In the genomic region with DNA sequence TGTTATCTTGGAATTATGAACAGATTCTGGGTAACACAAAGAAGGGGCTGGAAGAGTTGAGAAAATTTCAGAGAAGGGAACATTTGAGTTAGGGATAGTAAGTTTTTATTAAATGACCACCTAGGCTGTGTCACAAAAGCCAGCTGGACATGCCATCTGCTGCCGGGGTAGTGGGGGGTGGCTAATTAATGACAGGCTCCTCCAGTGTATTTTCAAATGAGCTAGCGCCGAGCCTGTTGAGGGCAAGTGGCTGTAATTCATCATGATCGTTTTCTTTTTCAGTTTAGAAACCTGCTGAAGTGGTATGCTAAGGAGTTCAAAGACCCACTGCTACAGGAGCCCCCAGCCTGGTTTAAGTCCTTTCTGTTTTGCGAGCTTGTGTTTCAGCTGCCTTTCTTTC, we compare ENCODE assay signal across 25 cellular contexts. TPM values are rescaled to one million over a fixed set of nuclear protein-coding genes. Genes with fewer than 3 reads are reported as not detected.
DNase-seq lines count a peak whose midpoint lies in the region; ATAC-seq, FAIRE-seq and TF ChIP-seq lines count a peak whose summit lies in the region.
"Had no signal": no experiment of that assay in that cellular context is flagged by ENCODE, and none has a peak within 500 bp of the region (broad histone marks: within the 10 kb centered on the region; RNA-seq: fewer than 3 reads in every experiment).

No MANE protein-coding gene starts in this region.

- WGBS in A549 (ENCODE audit: missing lambda C conversion rate), result 90% methylated on average over 5 of the region's 5 CpGs

- TF ChIP-seq RAD21 in A549 (conservative IDR thresholded peaks at IDR 0.05 in 1 of 2, IDR thresholded peaks at IDR 0.05 in 1 of 2), result no peak

- no peak for ATAC-seq in A549
- ATAC-seq in GM19455 (IDR thresholded peaks at IDR 0.05; ENCODE audit: unreplicated experiment), result no peak
- ATAC-seq: activated CD4-positive, CD25-positive, alpha-beta regulatory T cell treated with anti-CD3 and anti-CD28 coated beads, Interleukin-2, amount 50 U/mL, for 24 hours; activated naive CD8-positive, alpha-beta T cell treated with anti-CD3 and anti-CD28 coated beads, Interleukin-2, amount 50 U/mL, for 24 hours; CD8-positive, alpha-beta T cell; gastroesophageal sphincter; Panc1 had no signal

- H3K9ac ChIP-seq in Loucy (ENCODE audit: low read depth, low read length, poor library complexity, severe bottlenecking), result peak overlapping the region; percentile 37

- no peaks in the 10 kb centered on the region for H3K27me3 ChIP-seq in Loucy (ENCODE audit: insufficient read depth, low read length, poor library complexity, severe bottlenecking)
- H3K27me3 ChIP-seq: breast epithelium, dorsolateral prefrontal cortex, gastroesophageal sphincter, left lung, SJSA1, spleen, vagina had no signal

- POLR2A ChIA-PET in A549 (lab: Yijun Ruan, JAX), result interaction anchor here (0.9 to 1.4 kb wide), 3 partner anchors 10 to 74 kb away, joined by 3 to 5 read pairs (median 3); partner anchors contain the start of genes IFT20, POLDIP2 and TNFAIP1

- H3K36me3 Mint-ChIP-seq in brain (peaks cover 25% of the 10 kb centered on the region), neural crest cell (ENCODE audit: low read depth) (peaks cover 15% of the 10 kb centered on the region)

- peaks cover 64% of the 10 kb centered on the region for H3K79me2 ChIP-seq in Loucy (ENCODE audit: insufficient read depth, low read length)

- TF ChIP-seq CTCF in A549 (IDR thresholded peaks at IDR 0.05), result no peak
- no peak for TF ChIP-seq CTCF in Loucy (conservative IDR thresholded peaks at IDR 0.05; ENCODE audit: low read length)
- no peak for TF ChIP-seq CTCF in brain (conservative IDR thresholded peaks at IDR 0.05)
- no peak for TF ChIP-seq CTCF in neural crest cell (conservative IDR thresholded peaks at IDR 0.05)

- H3K27ac Mint-ChIP-seq in brain (peak overlapping the region; percentile 34 to 87 (median 76)), neural crest cell (ENCODE audit: unreplicated experiment) (peak overlapping the region; percentile 54)
- H3K27ac Mint-ChIP-seq: activated naive CD8-positive, alpha-beta T cell treated with anti-CD3 and anti-CD28 coated beads, Interleukin-2, amount 50 U/mL, for 24 hours; CD8-positive, alpha-beta T cell had no signal

- H4K20me1 ChIP-seq in Loucy (ENCODE audit: insufficient read depth, low read length, poor library complexity, severe bottlenecking), result peaks cover 52% of the 10 kb centered on the region

- peak overlapping the region; percentile 64 for H3K4me2 ChIP-seq in A549
- H3K4me2 ChIP-seq in Loucy (ENCODE audit: low read depth, low read length, poor library complexity, severe bottlenecking), result peak overlapping the region; percentile 97

- H3K4me1 ChIP-seq in A549, result peaks cover 50% of the 10 kb centered on the region
- peaks cover 41% of the 10 kb centered on the region for H3K4me1 ChIP-seq in Loucy (ENCODE audit: insufficient read depth, low read length, poor library complexity, severe bottlenecking)
- H3K4me1 ChIP-seq: breast epithelium had no signal

- FAIRE-seq in A549 (lab: Jason Lieb, UNC), result no peak

- CTCF ChIA-PET in A549 (lab: Yijun Ruan, JAX), result interaction anchor here (1.0 to 2.6 kb wide), 9 partner anchors 10 to 96 kb away, joined by 3 to 17 read pairs (median 4); partner anchors contain the start of genes IFT20 and TNFAIP1

- H3K27me3 Mint-ChIP-seq in brain (no peaks in the 10 kb centered on the region), neural crest cell (ENCODE audit: low read depth) (no peaks in the 10 kb centered on the region)
- H3K27me3 Mint-ChIP-seq: activated naive CD8-positive, alpha-beta T cell treated with anti-CD3 and anti-CD28 coated beads, Interleukin-2, amount 50 U/mL, for 24 hours had no signal

- peaks cover 3% of the 10 kb centered on the region for H3F3A ChIP-seq in Loucy (ENCODE audit: low read depth)

- no peak for TF ChIP-seq EP300 in A549 (IDR thresholded peaks at IDR 0.05)

- TF ChIP-seq POLR2A in A549 (IDR thresholded peaks at IDR 0.05; ENCODE audit: low read length), result no peak

- H3K4me3 ChIP-seq in A549, result no peak overlapping the region
- no peak overlapping the region for H3K4me3 ChIP-seq in Loucy (ENCODE audit: low read length, poor library complexity, severe bottlenecking)
- H3K4me3 ChIP-seq: breast epithelium, dorsolateral prefrontal cortex, gastroesophageal sphincter, left lung, SJSA1, spleen, vagina had no signal

- no peaks in the 10 kb centered on the region for H3K9me3 Mint-ChIP-seq in brain
- no peaks in the 10 kb centered on the region for H3K9me3 Mint-ChIP-seq in neural crest cell
- H3K9me3 Mint-ChIP-seq: activated naive CD8-positive, alpha-beta T cell treated with anti-CD3 and anti-CD28 coated beads, Interleukin-2, amount 50 U/mL, for 24 hours; CD8-positive, alpha-beta T cell had no signal

- DNase-seq in A549 (ENCODE audit: low read depth in 1 of 2, low spot score in 1 of 2) (no peak), neural crest cell (ENCODE audit: low read depth, low spot score) (no peak), HPDE6-E6E7 (ENCODE audit: extremely low spot score) (no peak), AG08396 (ENCODE audit: low spot score) (no peak)
- DNase-seq in activated CD4-positive, CD25-positive, alpha-beta regulatory T cell treated with anti-CD3 and anti-CD28 coated beads, Interleukin-2, amount 50 U/mL, for 72 hours, result no peak
- DNase-seq: activated naive CD8-positive, alpha-beta T cell treated with anti-CD3 and anti-CD28 coated beads, Interleukin-2, amount 50 U/mL, for 24 hours; left lung; midbrain; NCI-H2029 treated with DMSO at 0.1 percent for 48 hours; NCI-H526; spleen had no signal

- no peaks in the 10 kb centered on the region for H3K9me2 ChIP-seq in Loucy (replicated peaks; ENCODE audit: low read depth, low read length)

- peak overlapping the region; percentile 62 to 85; a peak in 5 of 6 replicates for H3K27ac ChIP-seq in A549
- H3K27ac ChIP-seq: breast epithelium, dorsolateral prefrontal cortex, gastroesophageal sphincter, left lung, SJSA1, spleen, vagina had no signal

- H3K9me3 ChIP-seq in A549 (no peaks in the 10 kb centered on the region), Loucy (ENCODE audit: insufficient read depth, low read depth, low read length) (no peaks in the 10 kb centered on the region)
- H3K9me3 ChIP-seq: breast epithelium, gastroesophageal sphincter, left lung, SJSA1, spleen, vagina had no signal

- peaks cover 42% of the 10 kb centered on the region; the same call in 1 of the 2 replicates for H3K36me3 ChIP-seq in Loucy (ENCODE audit: insufficient read depth, low read length)

- H3K4me3 Mint-ChIP-seq in brain, result peak overlapping the region in 1 of 5 experiments; percentile 30
- H3K4me3 Mint-ChIP-seq in neural crest cell, result peak overlapping the region; percentile 2
- H3K4me3 Mint-ChIP-seq: activated naive CD8-positive, alpha-beta T cell treated with anti-CD3 and anti-CD28 coated beads, Interleukin-2, amount 50 U/mL, for 24 hours; CD8-positive, alpha-beta T cell had no signal

- H3K4me1 Mint-ChIP-seq in brain, result peaks cover 44% of the 10 kb centered on the region
- peaks cover 47% of the 10 kb centered on the region for H3K4me1 Mint-ChIP-seq in neural crest cell

- H2AFZ ChIP-seq in Loucy (ENCODE audit: low read length), result no peak overlapping the region

TF ChIP-seq in A549, 52 proteins besides CTCF, POLR2A, EP300 and RAD21 (continues in another document):
- no peak for TF ChIP-seq FOSB (CRISPR knock-in tag; IDR thresholded peaks at IDR 0.05)
- no peak for TF ChIP-seq JUN (IDR thresholded peaks at IDR 0.05)
- TF ChIP-seq CEBPB (IDR thresholded peaks at IDR 0.05), result no peak
- no peak for TF ChIP-seq HOXB13 (CRISPR knock-in tag; IDR thresholded peaks at IDR 0.05; ENCODE audit: low read depth)
- TF ChIP-seq CBX8 (IDR thresholded peaks at IDR 0.05), result no peak

RNA-seq across cellular contexts. Expression of gene TMEM97, which starts 6.2 kb away (rescaled TPM):
- polyA plus RNA-seq in A549 (2011; rRNA removed) (90.9 and 98.7 TPM in 2 replicates), A549 (2017; fragmentation: RNase III; extraction: RNeasy Plus Mini Kit Qiagen cat#74134 plus additional on column Dnase treatment) (65.0 to 75.6 TPM (median 70.2 TPM) in 3 replicates), brain (ENCODE audit: insufficient read depth, low read depth, low replicate concordance) (54.3 TPM)
- 39.8 and 43.6 TPM in 2 replicates for polyA plus RNA-seq in A549 (2012; cell fraction: cytosol; rRNA removed)
- polyA plus RNA-seq in A549 (2012; cell fraction: nucleus; rRNA removed), result 18.3 and 28.7 TPM in 2 replicates
- 58.8 and 66.0 TPM in 2 replicates for polyA minus RNA-seq in A549 (2011; rRNA and poly(A)+ RNA removed)
- total RNA-seq in neural crest cell, result 276 and 298 TPM in 2 replicates

RNA-seq across cellular contexts. Expression of gene IFT20, which starts 10.1 kb away (rescaled TPM):
- polyA plus RNA-seq in A549 (2011; rRNA removed) (58.7 and 72.1 TPM in 2 replicates), A549 (2017; fragmentation: RNase III; extraction: RNeasy Plus Mini Kit Qiagen cat#74134 plus additional on column Dnase treatment) (53.8 to 57.4 TPM (median 56.8 TPM) in 3 replicates), brain (ENCODE audit: insufficient read depth, low read depth, low replicate concordance) (27.7 TPM)
- 49.7 and 52.2 TPM in 2 replicates for polyA plus RNA-seq in A549 (2012; cell fraction: cytosol; rRNA removed)
- polyA plus RNA-seq in A549 (2012; cell fraction: nucleus; rRNA removed), result 36.8 and 43.6 TPM in 2 replicates
- polyA minus RNA-seq in A549 (2011; rRNA and poly(A)+ RNA removed), result 15.0 and 17.0 TPM in 2 replicates
- total RNA-seq in neural crest cell, result 14.0 and 15.9 TPM in 2 replicates

RNA-seq across cellular contexts. Expression of gene TNFAIP1, which starts 10.3 kb away (rescaled TPM):
- polyA plus RNA-seq in A549 (2011; rRNA removed), result 66.2 and 68.3 TPM in 2 replicates
- 56.9 and 65.0 TPM in 2 replicates for polyA plus RNA-seq in A549 (2012; cell fraction: cytosol; rRNA removed)
- polyA plus RNA-seq in A549 (2012; cell fraction: nucleus; rRNA removed), result 59.9 and 77.4 TPM in 2 replicates
- 37.4 to 38.8 TPM (median 37.4 TPM) in 3 replicates for polyA plus RNA-seq in A549 (2017; fragmentation: RNase III; extraction: RNeasy Plus Mini Kit Qiagen cat#74134 plus additional on column Dnase treatment)
- 110 and 120 TPM in 2 replicates for polyA minus RNA-seq in A549 (2011; rRNA and poly(A)+ RNA removed)
- polyA plus RNA-seq in brain (ENCODE audit: insufficient read depth, low read depth, low replicate concordance), result 43.1 TPM
- total RNA-seq in neural crest cell, result 38.2 and 38.8 TPM in 2 replicates

RNA-seq across cellular contexts. Expression of gene POLDIP2, which starts 32.1 kb away (rescaled TPM):
- polyA plus RNA-seq in A549 (2011; rRNA removed), result 132 and 162 TPM in 2 replicates
- polyA plus RNA-seq in A549 (2012; cell fraction: cytosol; rRNA removed), result 145 and 182 TPM in 2 replicates
- 98.1 and 111 TPM in 2 replicates for polyA plus RNA-seq in A549 (2012; cell fraction: nucleus; rRNA removed)
- polyA plus RNA-seq in A549 (2017; fragmentation: RNase III; extraction: RNeasy Plus Mini Kit Qiagen cat#74134 plus additional on column Dnase treatment), result 125 to 130 TPM (median 127 TPM) in 3 replicates
- polyA minus RNA-seq in A549 (2011; rRNA and poly(A)+ RNA removed), result 148 and 169 TPM in 2 replicates
- polyA plus RNA-seq in brain (ENCODE audit: insufficient read depth, low read depth, low replicate concordance), result 111 TPM
- 75.5 and 78.2 TPM in 2 replicates for total RNA-seq in neural crest cell

RNA-seq across cellular contexts. Expression of gene SEBOX, which starts 39.8 kb away (rescaled TPM):
- polyA plus RNA-seq in A549 (2011; rRNA removed), result not detected in 2 replicates
- polyA plus RNA-seq in A549 (2012; cell fraction: cytosol; rRNA removed), result not detected in 2 replicates
- not detected in 2 replicates for polyA plus RNA-seq in A549 (2012; cell fraction: nucleus; rRNA removed)
- not detected in 3 replicates for polyA plus RNA-seq in A549 (2017; fragmentation: RNase III; extraction: RNeasy Plus Mini Kit Qiagen cat#74134 plus additional on column Dnase treatment)
- not detected in 2 replicates for polyA minus RNA-seq in A549 (2011; rRNA and poly(A)+ RNA removed)
- polyA plus RNA-seq in brain (ENCODE audit: insufficient read depth, low read depth, low replicate concordance), result not detected
- total RNA-seq in neural crest cell, result not detected in 2 replicates
- total RNA-seq: breast epithelium; CD8-positive, alpha-beta T cell; dorsolateral prefrontal cortex; gastroesophageal sphincter; left lung; SJSA1; spleen; subcutaneous adipose tissue; vagina had no signal
- polyA plus RNA-seq: esophagus, neural cell, spleen had no signal
